In genomic region chr1:23168079-23168461, GRCh38 we compare ENCODE assay signal across 8 cellular contexts. TPM values are rescaled to one million over a fixed set of nuclear protein-coding genes. Genes with fewer than 3 reads are reported as not detected.
DNase-seq lines count a peak whose midpoint lies in the region; ATAC-seq and TF ChIP-seq lines count a peak whose summit lies in the region.

No MANE protein-coding gene starts in this region.

- peaks cover 0 to 4% of the 10 kb centered on the region in 2 donors for H3K36me3 Mint-ChIP-seq in CD4-positive, alpha-beta memory T cell
- no peaks in the 10 kb centered on the region for H3K36me3 Mint-ChIP-seq in natural killer cell

- ATAC-seq in HG02759 (IDR thresholded peaks at IDR 0.05; ENCODE audit: unreplicated experiment) (peak; percentile 21), natural killer cell (peak; percentile 34 to 40 (median 35)), HG02678 (IDR thresholded peaks at IDR 0.05; ENCODE audit: unreplicated experiment) (no peak), GM19035 (IDR thresholded peaks at IDR 0.05; ENCODE audit: unreplicated experiment) (no peak)

- H3K4me1 Mint-ChIP-seq in CD4-positive, alpha-beta memory T cell, result peaks cover 19 to 53% (median 32%) of the 10 kb centered on the region in 4 donors
- peaks cover 45 to 53% of the 10 kb centered on the region in 2 donors for H3K4me1 Mint-ChIP-seq in natural killer cell

- no peak for TF ChIP-seq CTCF in WERI-Rb-1 (IDR thresholded peaks at IDR 0.05; ENCODE audit: low read depth, low read length)
- no peak for TF ChIP-seq CTCF in natural killer cell (IDR thresholded peaks at IDR 0.05)

- H3K27ac ChIP-seq in CD4-positive, alpha-beta memory T cell (ENCODE audit: low read depth, low read length), result peak overlapping the region; percentile 73
- H3K27ac ChIP-seq in WERI-Rb-1, result peak overlapping the region; percentile 79

- H3K9me3 Mint-ChIP-seq in CD4-positive, alpha-beta memory T cell, result no peaks in the 10 kb centered on the region
- no peaks in the 10 kb centered on the region for H3K9me3 Mint-ChIP-seq in natural killer cell

- peak in 4 of 5 donors; percentile 15 to 52 (median 26) for DNase-seq in CD4-positive, alpha-beta memory T cell
- no peak for DNase-seq in WERI-Rb-1
- DNase-seq in epidermal melanocyte (ENCODE audit: insufficient read length, low spot score), result peak; percentile 37
- peak; percentile 20 for DNase-seq in natural killer cell
- no peak for DNase-seq in HK-2 (ENCODE audit: unreplicated experiment)

- H3K36me3 ChIP-seq in CD4-positive, alpha-beta memory T cell (ENCODE audit: insufficient read depth, low read length), result no peaks in the 10 kb centered on the region
- H3K36me3 ChIP-seq in WERI-Rb-1, result no peaks in the 10 kb centered on the region

- no peaks in the 10 kb centered on the region for H3K27me3 Mint-ChIP-seq in CD4-positive, alpha-beta memory T cell
- no peaks in the 10 kb centered on the region for H3K27me3 Mint-ChIP-seq in natural killer cell (ENCODE audit: low read depth in 2 of 2)

- H3K9me3 ChIP-seq in CD4-positive, alpha-beta memory T cell (ENCODE audit: control insufficient read depth in 1 of 2, low read length in 2 of 2), result no peaks in the 10 kb centered on the region
- H3K9me3 ChIP-seq in WERI-Rb-1 (ENCODE audit: severe bottlenecking), result no peaks in the 10 kb centered on the region

- CTCF ChIA-PET in CD4-positive, alpha-beta memory T cell (lab: Charles Lee; ENCODE audit: partially characterized antibody), result interaction anchor here (1.9 to 13.6 kb wide), 2 partner anchors 17 to 65 kb away, joined by 9 to 126 read pairs; no protein-coding TSS in a partner anchor

- POLR2A ChIA-PET in CD4-positive, alpha-beta memory T cell (lab: Charles Lee; ENCODE audit: partially characterized antibody), result interaction anchor here (0.6 to 3.5 kb wide), 10 partner anchors 10 to 149 kb away, joined by 3 to 40 read pairs (median 6); partner anchors contain the start of gene KDM1A

- intact Hi-C loops in CD4-positive, alpha-beta memory T cell (cut with micrococcal nuclease), result loop anchor here (1.0 to 5.0 kb wide), 3 partner anchors 49 to 151 kb away; partner anchors contain the start of genes KDM1A and TEX46
- intact Hi-C loops in natural killer cell (cut with micrococcal nuclease), result loop anchor here (1.0 to 2.0 kb wide), 2 partner anchors 17 to 68 kb away; no protein-coding TSS in a partner anchor

- H3K27ac Mint-ChIP-seq in CD4-positive, alpha-beta memory T cell, result peak overlapping the region; percentile 47 to 98 (median 96)
- H3K27ac Mint-ChIP-seq in natural killer cell, result peak overlapping the region; percentile 84 to 97

- peak overlapping the region; percentile 72 to 76 for H3K4me3 ChIP-seq in CD4-positive, alpha-beta memory T cell (ENCODE audit: low read length in 2 of 2)
- H3K4me3 ChIP-seq in WERI-Rb-1 (ENCODE audit: low read depth, low read length), result peak overlapping the region; percentile 89

- no peaks in the 10 kb centered on the region for H3K27me3 ChIP-seq in CD4-positive, alpha-beta memory T cell (ENCODE audit: insufficient read depth, low read length)
- no peaks in the 10 kb centered on the region for H3K27me3 ChIP-seq in WERI-Rb-1 (ENCODE audit: insufficient read depth, low read depth, severe bottlenecking)

- peak overlapping the region; percentile 95 to 98 (median 97) for H3K4me3 Mint-ChIP-seq in CD4-positive, alpha-beta memory T cell
- H3K4me3 Mint-ChIP-seq in natural killer cell, result peak overlapping the region; percentile 97

- peaks cover 23% of the 10 kb centered on the region for H3K4me1 ChIP-seq in CD4-positive, alpha-beta memory T cell (ENCODE audit: insufficient read depth, low read length)

RNA-seq across cellular contexts. Expression of gene LUZP1, which starts 0.6 kb away (rescaled TPM):
- 10 to 100 TPM; 24.7 to 27.9 TPM for total RNA-seq in CD4-positive, alpha-beta memory T cell
- 10 to 100 TPM; 11.6 to 39.3 TPM for polyA plus RNA-seq in CD4-positive, alpha-beta memory T cell
- total RNA-seq in natural killer cell, result 10 to 100 TPM; 37.0 to 49.4 (median 39.6) TPM

RNA-seq across cellular contexts. Expression of gene HTR1D, which starts 49.2 kb away (rescaled TPM):
- not detected for total RNA-seq in CD4-positive, alpha-beta memory T cell
- not detected for polyA plus RNA-seq in CD4-positive, alpha-beta memory T cell
- not detected for total RNA-seq in natural killer cell

Comparison
In these comparisons a context has a peak if more than half of its experiments do, and no peak if none do; other contexts are left out.
1. DNase-seq: peak in CD4-positive, alpha-beta memory T cell (4 of 5), epidermal melanocyte (single experiment) and natural killer cell (single experiment); none in WERI-Rb-1 (single experiment) and HK-2 (single experiment).
2. ATAC-seq: peak in HG02759 (single experiment) and natural killer cell (3 of 3); none in HG02678 (single experiment) and GM19035 (single experiment).